9 cellular contexts compared by ENCODE assay signal in genomic region chr5:69265931-69266330, GRCh38. TPM values are rescaled to one million over a fixed set of nuclear protein-coding genes. Genes with fewer than 3 reads are reported as not detected.
DNase-seq lines count a peak whose midpoint lies in the region; ATAC-seq, FAIRE-seq and TF ChIP-seq lines count a peak whose summit lies in the region.
"Had no signal": no experiment of that assay in that cellular context is flagged by ENCODE, and none has a peak within 500 bp of the region (broad histone marks: within the 10 kb centered on the region; RNA-seq: fewer than 3 reads in every experiment).

No MANE protein-coding gene starts in this region.

- H3K9me3 ChIP-seq in K562 (replicated peaks; ENCODE audit: control insufficient read depth, insufficient read depth, low read depth, low read length), result no peaks in the 10 kb centered on the region

- H3K4me1 Mint-ChIP-seq in neural crest cell, result no peaks in the 10 kb centered on the region

- in situ Hi-C loops in K562 (cut with MboI), result no loop called here

- BruUV-seq in K562 (replicated peaks; lab: Mats Ljungman, UMichigan), result no TSS peak

- H3K79me2 ChIP-seq in K562 (ENCODE audit: control insufficient read depth, insufficient read depth, low read length), result no peaks in the 10 kb centered on the region

- DNase-seq in NCI-H2227 (lab: John Stamatoyannopoulos, UW; ENCODE audit: unreplicated experiment) (peak; percentile 14), NCI-H2227 treated with DMSO at 0.1 percent for 48 hours (lab: John Stamatoyannopoulos, UW) (no peak), HT-29 (ENCODE audit: low spot score) (peak; percentile 12), K562 (ENCODE audit: extremely low read depth in 1 of 4, low spot score in 3 of 4) (peak in 2 of 4 experiments; percentile 17 to 59), neural crest cell (ENCODE audit: low read depth, low spot score) (no peak), left ventricle myocardium superior (no peak)
- DNase-seq: NCI-H446 treated with DMSO at 0.1 percent for 48 hours had no signal

- ATAC-seq in K562, result peak; percentile 99
- ATAC-seq in HG03342 (IDR thresholded peaks at IDR 0.05; ENCODE audit: unreplicated experiment), result no peak
- no peak for ATAC-seq in HG03457 (IDR thresholded peaks at IDR 0.05; ENCODE audit: unreplicated experiment)
- ATAC-seq in left ventricle myocardium superior, result no peak

- POLR2A ChIA-PET in K562 (lab: Yijun Ruan, JAX), result interaction anchor here (0.6 to 1.2 kb wide), 2 partner anchors 10 to 180 kb away, joined by 3 read pairs; no protein-coding TSS in a partner anchor

- no peaks in the 10 kb centered on the region for H4K20me1 ChIP-seq in K562 (replicated peaks; ENCODE audit: control insufficient read depth, insufficient read depth, low read length)

- TF ChIP-seq RAD21 in K562 (CRISPR knock-in tag; conservative IDR thresholded peaks at IDR 0.05 in 1 of 2, IDR thresholded peaks at IDR 0.05 in 1 of 2), result peak in 1 of 2 experiments; percentile 53; a peak in 2 of 4 replicates

- H3K27me3 ChIP-seq in K562 (ENCODE audit: control insufficient read depth in 2 of 2, insufficient read depth in 2 of 2, low read length in 2 of 2), result no peaks in the 10 kb centered on the region

- intact Hi-C loops in K562 (cut with micrococcal nuclease) (loop anchor here (2.0 kb wide), 1 partner anchor 69 kb away; no protein-coding TSS in a partner anchor), left ventricle myocardium superior (cut with micrococcal nuclease) (loop anchor here (10.0 kb wide), 1 partner anchor 59 kb away; no protein-coding TSS in a partner anchor)

- no peaks in the 10 kb centered on the region for H3K4me1 ChIP-seq in K562 (replicated peaks in 1 of 2; ENCODE audit: control insufficient read depth in 2 of 2, insufficient read depth in 2 of 2, low read length in 2 of 2)

- H3K4me3 ChIP-seq in K562, result no peak overlapping the region

- peaks cover 3% of the 10 kb centered on the region for H3K36me3 Mint-ChIP-seq in neural crest cell (ENCODE audit: low read depth)

- no peak overlapping the region for H2AFZ ChIP-seq in K562 (ENCODE audit: low read depth, low read length)

- no peak overlapping the region for H3K9ac ChIP-seq in K562 (ENCODE audit: insufficient read depth in 1 of 2, low read depth in 2 of 2, low read length in 2 of 2)

- peaks cover 74% of the 10 kb centered on the region for H3K36me3 ChIP-seq in K562 (ENCODE audit: control insufficient read depth, insufficient read depth, low read length)

- TF ChIP-seq CTCF in K562 (IDR thresholded peaks at IDR 0.05 in 2 of 3, conservative IDR thresholded peaks at IDR 0.05 in 1 of 3; ENCODE audit: insufficient read depth in 2 of 3, low read depth in 1 of 3, low read length in 3 of 3) (peak; percentile 61 to 74 (median 71)), neural crest cell (conservative IDR thresholded peaks at IDR 0.05) (peak; percentile 45)

- H3K4me2 ChIP-seq in K562 (ENCODE audit: insufficient read depth, low read length), result no peak overlapping the region

- WGBS in K562 (ENCODE audit: insufficient coverage, low coverage, missing lambda C conversion rate), result 66% methylated on average over 11 of the region's 11 CpGs

- no peaks in the 10 kb centered on the region for H3K27me3 Mint-ChIP-seq in neural crest cell (ENCODE audit: low read depth)

- TF ChIP-seq POLR2A in K562 (conservative IDR thresholded peaks at IDR 0.05), result no peak

- CTCF ChIA-PET in K562 (lab: Yijun Ruan, JAX; ENCODE audit: low intra/inter-chr PET ratio), result no interaction called here

- no peak overlapping the region for H3K4me3 Mint-ChIP-seq in neural crest cell

- TF ChIP-seq EP300 in K562 (IDR thresholded peaks at IDR 0.05; ENCODE audit: low read length), result no peak

- H3K9me1 ChIP-seq in K562 (ENCODE audit: control insufficient read depth, insufficient read depth, low read length), result no peaks in the 10 kb centered on the region

- no peak overlapping the region for H3K27ac Mint-ChIP-seq in neural crest cell (ENCODE audit: unreplicated experiment)

- FAIRE-seq in K562 (lab: Jason Lieb, UNC), result peak; percentile 82

- H3K27ac ChIP-seq in K562 (ENCODE audit: extremely low read depth, low read depth, low read length), result no peak overlapping the region

- H3K9me3 Mint-ChIP-seq in neural crest cell, result no peaks in the 10 kb centered on the region

TF ChIP-seq in K562, 482 proteins besides CTCF, POLR2A, EP300 and RAD21 (continues in another document):
- no peak for TF ChIP-seq ZNF583 (CRISPR knock-in tag; IDR thresholded peaks at IDR 0.05)
- TF ChIP-seq CSDE1 (IDR thresholded peaks at IDR 0.05), result no peak
- no peak for TF ChIP-seq DIDO1 (tag; IDR thresholded peaks at IDR 0.05; ENCODE audit: low read depth)
- no peak for TF ChIP-seq ZFP30 (CRISPR knock-in tag; IDR thresholded peaks at IDR 0.05; ENCODE audit: borderline replicate concordance)
- TF ChIP-seq, protein P1, sequence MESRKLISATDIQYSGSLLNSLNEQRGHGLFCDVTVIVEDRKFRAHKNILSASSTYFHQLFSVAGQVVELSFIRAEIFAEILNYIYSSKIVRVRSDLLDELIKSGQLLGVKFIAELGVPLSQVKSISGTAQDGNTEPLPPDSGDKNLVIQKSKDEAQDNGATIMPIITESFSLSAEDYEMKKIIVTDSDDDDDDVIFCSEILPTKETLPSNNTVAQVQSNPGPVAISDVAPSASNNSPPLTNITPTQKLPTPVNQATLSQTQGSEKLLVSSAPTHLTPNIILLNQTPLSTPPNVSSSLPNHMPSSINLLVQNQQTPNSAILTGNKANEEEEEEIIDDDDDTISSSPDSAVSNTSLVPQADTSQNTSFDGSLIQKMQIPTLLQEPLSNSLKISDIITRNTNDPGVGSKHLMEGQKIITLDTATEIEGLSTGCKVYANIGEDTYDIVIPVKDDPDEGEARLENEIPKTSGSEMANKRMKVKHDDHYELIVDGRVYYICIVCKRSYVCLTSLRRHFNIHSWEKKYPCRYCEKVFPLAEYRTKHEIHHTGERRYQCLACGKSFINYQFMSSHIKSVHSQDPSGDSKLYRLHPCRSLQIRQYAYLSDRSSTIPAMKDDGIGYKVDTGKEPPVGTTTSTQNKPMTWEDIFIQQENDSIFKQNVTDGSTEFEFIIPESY (CRISPR knock-in tag; IDR thresholded peaks at IDR 0.05), result peak; percentile 88
- TF ChIP-seq POLR2B (IDR thresholded peaks at IDR 0.05; ENCODE audit: low read depth, partially characterized antibody), result no peak
- TF ChIP-seq IFI16 (CRISPR knock-in tag; IDR thresholded peaks at IDR 0.05), result no peak
- TF ChIP-seq ZNF561 (CRISPR knock-in tag; conservative IDR thresholded peaks at IDR 0.05), result no peak
- no peak for TF ChIP-seq E2F4 (CRISPR knock-in tag; IDR thresholded peaks at IDR 0.05; ENCODE audit: low read depth)
- TF ChIP-seq CBX8 (IDR thresholded peaks at IDR 0.05; ENCODE audit: borderline replicate concordance, extremely low read depth, low read depth, low read length, poor library complexity, severe bottlenecking), result no peak
- no peak for TF ChIP-seq CHCHD3 (CRISPR knock-in tag; IDR thresholded peaks at IDR 0.05)
- TF ChIP-seq LCOR (CRISPR knock-in tag; IDR thresholded peaks at IDR 0.05), result 0 out of 2 replicates have a peak, but pooled peaks have one; percentile 51
- no peak for TF ChIP-seq ZFPM2 (CRISPR knock-in tag; IDR thresholded peaks at IDR 0.05)
- TF ChIP-seq SIN3B (IDR thresholded peaks at IDR 0.05; ENCODE audit: low read depth), result no peak
- TF ChIP-seq POLR2G (IDR thresholded peaks at IDR 0.05; ENCODE audit: low read depth, low read length), result peak; percentile 32; the same call in 1 of the 2 replicates
- no peak for TF ChIP-seq NFXL1 (CRISPR knock-in tag; IDR thresholded peaks at IDR 0.05)

RNA-seq across cellular contexts. Expression of gene CDK7, which starts 31.2 kb away (rescaled TPM):
- 23.0 and 36.2 TPM in 2 replicates for total RNA-seq in HT-29 (2014; rRNA removed; shearing (Covaris generic))
- total RNA-seq in K562 (2011; cell fraction: chromatin; rRNA removed; ENCODE audit: low replicate concordance), result 174 and 234 TPM in 2 replicates
- 274 and 307 TPM in 2 replicates for total RNA-seq in K562 (2011; cell fraction: nucleolus; rRNA removed)
- 170 and 191 TPM in 2 replicates for total RNA-seq in K562 (2011; cell fraction: nucleoplasm; rRNA removed)
- total RNA-seq in K562 (2014; rRNA removed) (44.0 and 55.9 TPM in 2 replicates), K562 (2014; rRNA removed; fragmentation: Illumina TruSeq; extraction: Trizol) (68.8 and 75.3 TPM in 2 replicates), K562 (2015; rRNA removed; fragmentation: Illumina TruSeq; extraction: Trizol) (64.8 and 65.3 TPM in 2 replicates), K562 (2021) (41.2 and 41.7 TPM in 2 replicates), neural crest cell (29.4 and 32.4 TPM in 2 replicates), left ventricle myocardium superior (12.9 TPM)
- polyA plus RNA-seq in K562 (2011; rRNA removed) (55.5 and 68.3 TPM in 2 replicates), K562 (2014; fragmentation: Illumina TruSeq; extraction: Trizol) (61.1 and 63.6 TPM in 2 replicates), K562 (2014; fragmentation: Nextera tagmentation; extraction: Ambion mirVana) (100 to 1,000 TPM; 143 TPM), K562 (2014; rRNA removed) (58.3 and 70.8 TPM in 2 replicates)
- 16.5 and 37.0 TPM in 2 replicates for polyA plus RNA-seq in K562 (2011; cell fraction: cytosol; rRNA removed)
- 76.0 and 84.4 TPM in 2 replicates for polyA plus RNA-seq in K562 (2011; cell fraction: nucleus; rRNA removed)
- polyA plus RNA-seq in K562 (2012), result 40.3 and 77.9 TPM in 2 replicates
- 53.8 and 54.2 TPM in 2 replicates for polyA minus RNA-seq in K562 (2011; rRNA and poly(A)+ RNA removed)
- 36.6 and 57.6 TPM in 2 replicates for polyA minus RNA-seq in K562 (2011; cell fraction: cytosol; rRNA and poly(A)+ RNA removed)
- 106 and 133 TPM in 2 replicates for polyA minus RNA-seq in K562 (2011; cell fraction: nucleus; rRNA and poly(A)+ RNA removed)

Comparison
In these comparisons a context has a peak if more than half of its experiments do, and no peak if none do; other contexts are left out.
1. DNase-seq: peak in NCI-H2227 (single experiment) and HT-29 (single experiment); none in NCI-H2227 treated with DMSO at 0.1 percent for 48 hours (single experiment), neural crest cell (single experiment) and left ventricle myocardium superior (single experiment).